Comparison of ENCODE assay signal across 1 cellular context in genomic region chr14:103483600-103483999, GRCh38.
A peak's percentile ranks its signal among the peaks of the same experiment; 100 is the strongest.
TF ChIP-seq lines count a peak whose summit lies in the region.

No MANE protein-coding gene starts in this region.

TF ChIP-seq in IMR-90, 13 proteins besides CTCF, POLR2A, EP300 and RAD21 (continued from another document):
- peak; percentile 31; the same call in 1 of the 2 replicates for TF ChIP-seq CEBPB (IDR thresholded peaks at IDR 0.05; ENCODE audit: low read depth, low read length)
TF ChIP-seq in IMR-90: peak in this region for 3.
